ENCODE assay signal across 29 cellular contexts in the genomic region with DNA sequence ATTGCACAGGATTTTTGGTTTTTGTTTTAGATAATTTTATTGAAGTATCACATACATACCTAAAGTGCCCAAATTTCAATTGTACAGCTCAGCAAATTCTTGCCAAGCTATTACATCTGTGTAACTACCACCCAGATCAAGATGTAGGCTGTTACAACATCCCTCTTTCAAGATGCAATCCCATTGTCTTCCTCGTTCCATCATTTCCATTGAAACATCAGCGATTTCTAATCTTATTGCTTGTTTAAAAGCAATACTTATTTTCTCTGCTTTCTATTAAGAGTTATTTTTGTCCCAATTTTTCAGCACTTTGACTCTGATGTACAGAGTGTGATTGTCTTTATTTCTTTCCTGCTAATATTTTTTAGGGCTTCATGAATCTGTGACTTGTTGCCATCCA.
"Had no signal": no experiment of that assay in that cellular context is flagged by ENCODE, and none has a peak within 500 bp of the region (broad histone marks: within the 10 kb centered on the region; RNA-seq: fewer than 3 reads in every experiment).

No MANE protein-coding gene starts in this region.

- H3K27me3 ChIP-seq: colonic mucosa, esophagus squamous epithelium, foreskin keratinocyte, gastrocnemius medialis had no signal

- DNase-seq: colonic mucosa; cortex of kidney; dermis blood vessel endothelial cell; dorsolateral prefrontal cortex; effector CD4-positive, alpha-beta T cell; effector CD8-positive, alpha-beta T cell; effector memory CD4-positive, alpha-beta T cell; effector memory CD8-positive, alpha-beta T cell; endodermal cell; erythroblast; esophagus squamous epithelium; foreskin fibroblast; foreskin keratinocyte; foreskin melanocyte; gastrocnemius medialis; glutamatergic neuron; head of caudate nucleus; heart left ventricle; heart right ventricle had no signal

- H3K36me3 ChIP-seq: colonic mucosa, esophagus muscularis mucosa, esophagus squamous epithelium, gastrocnemius medialis, gastroesophageal sphincter, heart left ventricle, heart right ventricle had no signal

- H3K27ac ChIP-seq: colonic mucosa, coronary artery, dorsolateral prefrontal cortex, epithelial cell of prostate, esophagus muscularis mucosa, esophagus squamous epithelium, foreskin keratinocyte, gastrocnemius medialis, gastroesophageal sphincter, heart left ventricle, heart right ventricle had no signal

- H3K4me3 Mint-ChIP-seq: dendritic cell treated with granulocyte-macrophage colony-stimulating factor and Interleukin-4, amounts not matched to agents 40 ng/mL and 50 ng/mL, for 4 days; effector memory CD8-positive, alpha-beta T cell; endodermal cell had no signal

- H3K4me3 ChIP-seq: colonic mucosa, coronary artery, dorsolateral prefrontal cortex, esophagus muscularis mucosa, esophagus squamous epithelium, gastrocnemius medialis, gastroesophageal sphincter, heart left ventricle, heart right ventricle had no signal

- H3K27ac Mint-ChIP-seq: dendritic cell treated with granulocyte-macrophage colony-stimulating factor and Interleukin-4, amounts not matched to agents 40 ng/mL and 50 ng/mL, for 4 days; effector memory CD8-positive, alpha-beta T cell; endodermal cell had no signal

- H3K4me1 Mint-ChIP-seq: endodermal cell had no signal

- ATAC-seq: effector memory CD8-positive, alpha-beta T cell; esophagus mucosa; foreskin keratinocyte; gastrocnemius medialis; gastroesophageal sphincter; heart left ventricle; heart right ventricle had no signal

- H3K27me3 Mint-ChIP-seq: dendritic cell treated with granulocyte-macrophage colony-stimulating factor and Interleukin-4, amounts not matched to agents 40 ng/mL and 50 ng/mL, for 4 days had no signal

- FAIRE-seq: colon, endometrium, endothelial cell of umbilical vein, frontal cortex had no signal

- H3K9me3 ChIP-seq: colonic mucosa, gastrocnemius medialis had no signal

- H3K4me1 ChIP-seq: colonic mucosa, esophagus muscularis mucosa, esophagus squamous epithelium, foreskin keratinocyte, gastrocnemius medialis, gastroesophageal sphincter, heart left ventricle, heart right ventricle had no signal
